ENCODE assay signal across 11 cellular contexts in genomic region chr11:46338636-46338987, GRCh38. TPM values are rescaled to one million over a fixed set of nuclear protein-coding genes. Genes with fewer than 3 reads are reported as not detected.
DNase-seq lines count a peak whose midpoint lies in the region; ATAC-seq and TF ChIP-seq lines count a peak whose summit lies in the region.
"Had no signal": no experiment of that assay in that cellular context is flagged by ENCODE, and none has a peak within 500 bp of the region (broad histone marks: within the 10 kb centered on the region; RNA-seq: fewer than 3 reads in every experiment).

No MANE protein-coding gene starts in this region.

- H3K27ac ChIP-seq in layer of hippocampus (ENCODE audit: low read depth, low read length) = peak overlapping the region; percentile 74
- peak overlapping the region; percentile 45 for H3K27ac ChIP-seq in substantia nigra (ENCODE audit: low read depth, low read length, poor library complexity, severe bottlenecking)

- H3K4me1 ChIP-seq in adipocyte (ENCODE audit: control insufficient read depth, insufficient read depth, low read length) = peaks cover 58% of the 10 kb centered on the region

- H3K9me3 ChIP-seq in adipocyte (ENCODE audit: control insufficient read depth, low read length) = no peaks in the 10 kb centered on the region

- H3K9ac ChIP-seq in adipocyte (ENCODE audit: low read length) = peak overlapping the region; percentile 82

- no peak overlapping the region for H3K27ac Mint-ChIP-seq in activated CD8-positive, alpha-beta T cell treated with anti-CD3 and anti-CD28 coated beads for 36 hours
- no peak overlapping the region for H3K27ac Mint-ChIP-seq in activated CD8-positive, alpha-beta T cell treated with anti-CD3 and anti-CD28 coated beads, Interleukin-2, amount 10 ng/mL, durations not matched to agents 7 days and 5 days
- H3K27ac Mint-ChIP-seq: activated CD4-positive, alpha-beta T cell treated with anti-CD3 and anti-CD28 coated beads, Interleukin-2, amount 10 ng/mL, durations not matched to agents 7 days and 5 days had no signal

- no peaks in the 10 kb centered on the region for H3K27me3 Mint-ChIP-seq in activated CD8-positive, alpha-beta T cell treated with anti-CD3 and anti-CD28 coated beads for 36 hours
- H3K27me3 Mint-ChIP-seq in activated CD8-positive, alpha-beta T cell treated with anti-CD3 and anti-CD28 coated beads, Interleukin-2, amount 10 ng/mL, durations not matched to agents 7 days and 5 days (ENCODE audit: low read depth) = peaks cover 19% of the 10 kb centered on the region

- intact Hi-C loops in activated CD8-positive, alpha-beta T cell treated with anti-CD3 and anti-CD28 coated beads for 36 hours (cut with micrococcal nuclease) = no loop called here

- H3K4me3 ChIP-seq in adipocyte (ENCODE audit: low read length) = peak overlapping the region; percentile 70
- H3K4me3 ChIP-seq: GM12878 had no signal

- H3K4me1 Mint-ChIP-seq in activated CD8-positive, alpha-beta T cell treated with anti-CD3 and anti-CD28 coated beads for 36 hours (ENCODE audit: low read depth) = peaks cover 41% of the 10 kb centered on the region
- H3K4me1 Mint-ChIP-seq in activated CD8-positive, alpha-beta T cell treated with anti-CD3 and anti-CD28 coated beads, Interleukin-2, amount 10 ng/mL, durations not matched to agents 7 days and 5 days (ENCODE audit: low read depth) = peaks cover 28% of the 10 kb centered on the region

- CTCF ChIA-PET in activated CD8-positive, alpha-beta T cell treated with anti-CD3 and anti-CD28 coated beads for 36 hours (lab: Charles Lee) = interaction anchor here (0.8 to 4.5 kb wide), 3 partner anchors 8 to 14 kb away, joined by 3 to 17 read pairs (median 3); partner anchors contain the start of gene DGKZ
- CTCF ChIA-PET in activated CD8-positive, alpha-beta T cell treated with anti-CD3 and anti-CD28 coated beads, Interleukin-2, amount 10 ng/mL, durations not matched to agents 7 days and 5 days (lab: Charles Lee) = no interaction called here

- no peaks in the 10 kb centered on the region for H3K9me3 Mint-ChIP-seq in activated CD8-positive, alpha-beta T cell treated with anti-CD3 and anti-CD28 coated beads for 36 hours
- no peaks in the 10 kb centered on the region for H3K9me3 Mint-ChIP-seq in activated CD8-positive, alpha-beta T cell treated with anti-CD3 and anti-CD28 coated beads, Interleukin-2, amount 10 ng/mL, durations not matched to agents 7 days and 5 days (ENCODE audit: insufficient read depth)
- H3K9me3 Mint-ChIP-seq: activated CD4-positive, alpha-beta T cell treated with anti-CD3 and anti-CD28 coated beads, Interleukin-2, amount 10 ng/mL, durations not matched to agents 7 days and 5 days had no signal

- no peaks in the 10 kb centered on the region for H3K36me3 Mint-ChIP-seq in activated CD8-positive, alpha-beta T cell treated with anti-CD3 and anti-CD28 coated beads for 36 hours (ENCODE audit: low read depth)
- H3K36me3 Mint-ChIP-seq in activated CD8-positive, alpha-beta T cell treated with anti-CD3 and anti-CD28 coated beads, Interleukin-2, amount 10 ng/mL, durations not matched to agents 7 days and 5 days (ENCODE audit: low read depth) = no peaks in the 10 kb centered on the region

- peak; percentile 24 for ATAC-seq in activated CD8-positive, alpha-beta T cell treated with anti-CD3 and anti-CD28 coated beads for 36 hours
- ATAC-seq in activated CD8-positive, alpha-beta T cell treated with anti-CD3 and anti-CD28 coated beads, Interleukin-2, amount 10 ng/mL, durations not matched to agents 7 days and 5 days = no peak
- ATAC-seq in HG03460 (IDR thresholded peaks at IDR 0.05; ENCODE audit: unreplicated experiment) (no peak), GM18502 (IDR thresholded peaks at IDR 0.05; ENCODE audit: poor library complexity, unreplicated experiment) (no peak)
- ATAC-seq: GM12878 had no signal

- H3K4me3 Mint-ChIP-seq in activated CD8-positive, alpha-beta T cell treated with anti-CD3 and anti-CD28 coated beads for 36 hours = no peak overlapping the region
- H3K4me3 Mint-ChIP-seq in activated CD8-positive, alpha-beta T cell treated with anti-CD3 and anti-CD28 coated beads, Interleukin-2, amount 10 ng/mL, durations not matched to agents 7 days and 5 days = no peak overlapping the region
- H3K4me3 Mint-ChIP-seq: activated CD4-positive, alpha-beta T cell treated with anti-CD3 and anti-CD28 coated beads, Interleukin-2, amount 10 ng/mL, durations not matched to agents 7 days and 5 days had no signal

- POLR2A ChIA-PET in activated CD8-positive, alpha-beta T cell treated with anti-CD3 and anti-CD28 coated beads for 36 hours (lab: Charles Lee) = interaction anchor here (0.6 to 0.9 kb wide), 2 partner anchors 10 to 30 kb away, joined by 3 read pairs; no protein-coding TSS in a partner anchor
- POLR2A ChIA-PET in activated CD8-positive, alpha-beta T cell treated with anti-CD3 and anti-CD28 coated beads, Interleukin-2, amount 10 ng/mL, durations not matched to agents 7 days and 5 days (lab: Charles Lee) = interaction anchor here (0.6 kb wide), 1 partner anchor 362 kb away, joined by 3 read pairs; the partner anchor contains the start of gene ZNF408

- H3K27me3 ChIP-seq in adipocyte (replicated peaks; ENCODE audit: control insufficient read depth, insufficient read depth, low read length) = no peaks in the 10 kb centered on the region
- peaks cover 3% of the 10 kb centered on the region for H3K27me3 ChIP-seq in layer of hippocampus (ENCODE audit: control insufficient read depth, insufficient read depth, low read length)

- no peak for TF ChIP-seq CTCF in activated CD8-positive, alpha-beta T cell treated with anti-CD3 and anti-CD28 coated beads for 36 hours (IDR thresholded peaks at IDR 0.05)

- no peak for DNase-seq in activated CD8-positive, alpha-beta T cell treated with anti-CD3 and anti-CD28 coated beads for 36 hours
- no peak for DNase-seq in activated CD8-positive, alpha-beta T cell treated with anti-CD3 and anti-CD28 coated beads, Interleukin-2, amount 10 ng/mL, durations not matched to agents 7 days and 5 days
- no peak for DNase-seq in adipocyte (ENCODE audit: low read depth)
- DNase-seq in substantia nigra (lab: John Stamatoyannopoulos, UW) = no peak
- no peak for DNase-seq in DMS 273 treated with DMSO at 0.1 percent for 48 hours (lab: John Stamatoyannopoulos, UW)
- DNase-seq: activated CD4-positive, alpha-beta T cell treated with anti-CD3 and anti-CD28 coated beads, Interleukin-2, amount 10 ng/mL, durations not matched to agents 7 days and 5 days; effector CD4-positive, alpha-beta T cell had no signal

- H3K36me3 ChIP-seq in adipocyte (ENCODE audit: control insufficient read depth, insufficient read depth, low read length, severe bottlenecking) = no peaks in the 10 kb centered on the region

RNA-seq across cellular contexts. Expression of gene DGKZ, which starts 8.7 kb away (rescaled TPM):
- total RNA-seq in activated CD8-positive, alpha-beta T cell treated with anti-CD3 and anti-CD28 coated beads for 36 hours = 10 to 100 TPM; 94.4 to 94.9 TPM
- total RNA-seq in activated CD8-positive, alpha-beta T cell treated with anti-CD3 and anti-CD28 coated beads, Interleukin-2, amount 10 ng/mL, durations not matched to agents 7 days and 5 days = 100 to 1,000 TPM; 151 to 152 TPM

RNA-seq across cellular contexts. Expression of gene MDK, which starts 42.9 kb away (rescaled TPM):
- total RNA-seq in activated CD8-positive, alpha-beta T cell treated with anti-CD3 and anti-CD28 coated beads for 36 hours = 1 to 10 TPM; 4.2 to 4.9 TPM
- 1 to 10 TPM; 6.9 to 7.4 TPM for total RNA-seq in activated CD8-positive, alpha-beta T cell treated with anti-CD3 and anti-CD28 coated beads, Interleukin-2, amount 10 ng/mL, durations not matched to agents 7 days and 5 days

RNA-seq across cellular contexts. Expression of gene CHRM4, which starts 53.0 kb away (rescaled TPM):
- not detected for total RNA-seq in activated CD8-positive, alpha-beta T cell treated with anti-CD3 and anti-CD28 coated beads for 36 hours
- total RNA-seq in activated CD8-positive, alpha-beta T cell treated with anti-CD3 and anti-CD28 coated beads, Interleukin-2, amount 10 ng/mL, durations not matched to agents 7 days and 5 days = under 1 TPM; 0.37 TPM
